Comparison of ENCODE assay signal across 15 cellular contexts in genomic region chr10:118979661-118980060, GRCh38. TPM values are rescaled to one million over a fixed set of nuclear protein-coding genes. Genes with fewer than 3 reads are reported as not detected.
DNase-seq lines count a peak whose midpoint lies in the region; ATAC-seq, FAIRE-seq and TF ChIP-seq lines count a peak whose summit lies in the region.
"Had no signal": no experiment of that assay in that cellular context is flagged by ENCODE, and none has a peak within 500 bp of the region (broad histone marks: within the 10 kb centered on the region; RNA-seq: fewer than 3 reads in every experiment).

No MANE protein-coding gene starts in this region.

- no peak for TF ChIP-seq RAD21 in H1 (IDR thresholded peaks at IDR 0.05 in 1 of 2, conservative IDR thresholded peaks at IDR 0.05 in 1 of 2; ENCODE audit: low read depth in 2 of 2, low read length in 2 of 2)

- H3K9me3 ChIP-seq in BLaER1 (peaks cover 2% of the 10 kb centered on the region; the same call in 1 of the 2 replicates), H9 (ENCODE audit: control insufficient read depth, low read depth, low read length) (no peaks in the 10 kb centered on the region), H1 (ENCODE audit: insufficient read depth in 2 of 2, low read depth in 1 of 2, low read length in 1 of 2) (no peaks in the 10 kb centered on the region), gastrocnemius medialis (no peaks in the 10 kb centered on the region)
- no peaks in the 10 kb centered on the region for H3K9me3 ChIP-seq in CD4-positive, alpha-beta memory T cell (ENCODE audit: control insufficient read depth in 1 of 2, low read length in 2 of 2)

- peak overlapping the region; percentile 49 for H3K4me2 ChIP-seq in BLaER1
- no peak overlapping the region for H3K4me2 ChIP-seq in H9 (ENCODE audit: insufficient read depth, insufficient read length, low read length)
- H3K4me2 ChIP-seq in H1 (ENCODE audit: insufficient read depth in 1 of 2, low read depth in 2 of 2, low read length in 2 of 2): no peak overlapping the region

- H3K27me3 Mint-ChIP-seq in H9 (ENCODE audit: low read depth) (no peaks in the 10 kb centered on the region; the same call in none of the 2 replicates), type B pancreatic cell (no peaks in the 10 kb centered on the region)
- peaks cover 7 to 10% of the 10 kb centered on the region in 2 donors for H3K27me3 Mint-ChIP-seq in CD4-positive, alpha-beta memory T cell

- FAIRE-seq in H1 (lab: Jason Lieb, UNC): no peak
- FAIRE-seq: A204.1, GM19239, HepG2, HTR-8/SVneo had no signal

- H4K5ac ChIP-seq in H9 (ENCODE audit: insufficient read length, low read depth, low read length) (no peak overlapping the region), H1 (ENCODE audit: insufficient read length, low read depth, low read length) (no peak overlapping the region)

- H3K36me3 Mint-ChIP-seq in H9 (ENCODE audit: insufficient read depth in 1 of 3, low read depth in 3 of 3): peaks cover 4 to 6% (median 4%) of the 10 kb centered on the region in 3 experiments; a peak in 5 of 7 replicates
- no peaks in the 10 kb centered on the region for H3K36me3 Mint-ChIP-seq in type B pancreatic cell
- peaks cover 3 to 6% of the 10 kb centered on the region in 2 donors for H3K36me3 Mint-ChIP-seq in CD4-positive, alpha-beta memory T cell

- POLR2A ChIA-PET in H1 (lab: Charles Lee; ENCODE audit: partially characterized antibody): interaction anchor here (0.9 kb wide), 1 partner anchor 100 kb away, joined by 4 read pairs; no protein-coding TSS in a partner anchor
- POLR2A ChIA-PET in CD4-positive, alpha-beta memory T cell (lab: Charles Lee; ENCODE audit: partially characterized antibody): no interaction called here

- H3K27ac Mint-ChIP-seq in H9 (no peak overlapping the region; a peak in 1 of 7 replicates), type B pancreatic cell (no peak overlapping the region)
- no peak overlapping the region for H3K27ac Mint-ChIP-seq in CD4-positive, alpha-beta memory T cell
- H3K27ac Mint-ChIP-seq: B cell had no signal

- H3K56ac ChIP-seq in H9 (ENCODE audit: insufficient read length, low read depth, low read length) (no peak overlapping the region), H1 (replicated peaks; ENCODE audit: insufficient read length, low read depth, low read length) (no peak overlapping the region)

- in situ Hi-C loops in gastrocnemius medialis (cut with MboI; ENCODE audit: low sequenced_read_pairs in 4 of 4): no loop called here

- H4K20me1 ChIP-seq in BLaER1 (no peaks in the 10 kb centered on the region), H9 (ENCODE audit: control insufficient read depth, insufficient read depth, insufficient read length) (no peaks in the 10 kb centered on the region), H1 (replicated peaks in 1 of 2; ENCODE audit: control insufficient read depth in 1 of 2, insufficient read depth in 2 of 2, low read length in 2 of 2) (no peaks in the 10 kb centered on the region)

- H2AFZ ChIP-seq in H9 (ENCODE audit: low read length) (no peak overlapping the region), H1 (ENCODE audit: low read length) (no peak overlapping the region)

- H4K91ac ChIP-seq in H9 (ENCODE audit: insufficient read length, low read depth, low read length): no peak overlapping the region
- H4K91ac ChIP-seq in H1 (replicated peaks; ENCODE audit: insufficient read length, low read length): no peak overlapping the region

- no peak overlapping the region for H3T11ph ChIP-seq in H9 (ENCODE audit: low read length)

- H3K4me1 ChIP-seq in BLaER1: peaks cover 42% of the 10 kb centered on the region
- no peaks in the 10 kb centered on the region for H3K4me1 ChIP-seq in H9 (ENCODE audit: insufficient read depth, low read length)
- H3K4me1 ChIP-seq in H1 (replicated peaks in 1 of 4; ENCODE audit: control insufficient read depth in 3 of 4, insufficient read depth in 4 of 4, low read length in 3 of 4): peaks cover 0 to 3% (median 3%) of the 10 kb centered on the region in 4 experiments; a peak in 2 of 7 replicates
- H3K4me1 ChIP-seq in gastrocnemius medialis: no peaks in the 10 kb centered on the region
- no peaks in the 10 kb centered on the region for H3K4me1 ChIP-seq in CD4-positive, alpha-beta memory T cell (ENCODE audit: insufficient read depth, low read length)

- H3K4me3 Mint-ChIP-seq in H9 (no peak overlapping the region), type B pancreatic cell (no peak overlapping the region)
- no peak overlapping the region for H3K4me3 Mint-ChIP-seq in CD4-positive, alpha-beta memory T cell
- H3K4me3 Mint-ChIP-seq: B cell had no signal

- H2AK5ac ChIP-seq in H9 (ENCODE audit: insufficient read length, low read length) (no peak overlapping the region), H1 (ENCODE audit: low read depth, low read length) (no peak overlapping the region)

- H3K9ac ChIP-seq in BLaER1: no peak overlapping the region
- H3K9ac ChIP-seq in H9 (ENCODE audit: extremely low read depth, insufficient read length, low read length): no peak overlapping the region
- H3K9ac ChIP-seq in H1 (replicated peaks in 1 of 4; ENCODE audit: extremely low read depth in 1 of 4, low read depth in 3 of 4, low read length in 3 of 4): no peak overlapping the region

- CTCF ChIA-PET in H1 (lab: Charles Lee; ENCODE audit: partially characterized antibody): no interaction called here
- CTCF ChIA-PET in CD4-positive, alpha-beta memory T cell (lab: Charles Lee; ENCODE audit: partially characterized antibody): no interaction called here

- DNase-seq in H9: peak; percentile 14
- no peak for DNase-seq in H1 (ENCODE audit: low read depth in 1 of 2, low spot score in 2 of 2)
- DNase-seq in type B pancreatic cell (ENCODE audit: extremely low spot score, unreplicated experiment): peak; percentile 54
- DNase-seq in NCI-H2107 (lab: John Stamatoyannopoulos, UW): no peak
- no peak for DNase-seq in gastrocnemius medialis
- no peak for DNase-seq in CD4-positive, alpha-beta memory T cell
- DNase-seq: DMS53, GF-D8 had no signal

- H3K27me3 ChIP-seq in BLaER1: no peaks in the 10 kb centered on the region
- H3K27me3 ChIP-seq in H9 (ENCODE audit: insufficient read depth, low read length): no peaks in the 10 kb centered on the region
- no peaks in the 10 kb centered on the region for H3K27me3 ChIP-seq in H1 (replicated peaks in 1 of 4; ENCODE audit: control insufficient read depth in 3 of 4, extremely low read depth in 1 of 4, insufficient read depth in 3 of 4, low read length in 3 of 4)
- no peaks in the 10 kb centered on the region for H3K27me3 ChIP-seq in gastrocnemius medialis
- no peaks in the 10 kb centered on the region for H3K27me3 ChIP-seq in CD4-positive, alpha-beta memory T cell (ENCODE audit: insufficient read depth, low read length)

- ATAC-seq in gastrocnemius medialis: no peak
- ATAC-seq: HCT116, HepG2 had no signal

- H2BK20ac ChIP-seq in H9 (ENCODE audit: low read depth, low read length, poor library complexity, severe bottlenecking): no peak overlapping the region
- no peak overlapping the region for H2BK20ac ChIP-seq in H1 (ENCODE audit: low read length)

- no peak overlapping the region for H4K8ac ChIP-seq in H9 (replicated peaks; ENCODE audit: insufficient read length, low read depth, low read length)
- peak overlapping the region; percentile 60; the same call in 1 of the 2 replicates for H4K8ac ChIP-seq in H1 (ENCODE audit: extremely low read depth, insufficient read depth, low read length)

- H3K23ac ChIP-seq in H9 (ENCODE audit: insufficient read length, low read depth, low read length) (no peak overlapping the region), H1 (ENCODE audit: insufficient read length) (no peak overlapping the region)

- H3K9me3 Mint-ChIP-seq in H9 (peaks cover 8 to 15% of the 10 kb centered on the region in 2 experiments), type B pancreatic cell (no peaks in the 10 kb centered on the region)
- peaks cover 3 to 24% (median 11%) of the 10 kb centered on the region in 8 donors for H3K9me3 Mint-ChIP-seq in CD4-positive, alpha-beta memory T cell

- H2BK5ac ChIP-seq in H9 (ENCODE audit: insufficient read length, low read length) (no peak overlapping the region), H1 (ENCODE audit: low read depth, low read length) (no peak overlapping the region)

- H3K79me2 ChIP-seq in H9 (ENCODE audit: insufficient read depth, low read length): no peaks in the 10 kb centered on the region
- no peaks in the 10 kb centered on the region for H3K79me2 ChIP-seq in H1 (ENCODE audit: control insufficient read depth in 1 of 2, insufficient read depth in 2 of 2, low read length in 2 of 2)

- H2BK12ac ChIP-seq in H9 (ENCODE audit: insufficient read length, low read depth, low read length) (no peak overlapping the region), H1 (ENCODE audit: low read depth, low read length) (no peak overlapping the region)

- H3K4me1 Mint-ChIP-seq in H9 (peaks cover 10 to 16% of the 10 kb centered on the region in 2 experiments; a peak in 3 of 4 replicates), type B pancreatic cell (ENCODE audit: unreplicated experiment) (peaks cover 6% of the 10 kb centered on the region)
- H3K4me1 Mint-ChIP-seq in CD4-positive, alpha-beta memory T cell: no peaks in the 10 kb centered on the region
- H3K4me1 Mint-ChIP-seq: B cell had no signal

- H3K18ac ChIP-seq in H9 (ENCODE audit: insufficient read length, low read depth, low read length) (no peak overlapping the region), H1 (ENCODE audit: extremely low read depth, low read length) (no peak overlapping the region)

- no peak for TF ChIP-seq EP300 in H1 (IDR thresholded peaks at IDR 0.05; ENCODE audit: borderline replicate concordance in 1 of 2, low read depth in 2 of 2, low read length in 2 of 2)

- no peaks in the 10 kb centered on the region for H3K23me2 ChIP-seq in H9 (ENCODE audit: insufficient read length, low read depth, low read length, poor library complexity, severe bottlenecking)
- H3K23me2 ChIP-seq in H1 (ENCODE audit: low read depth, low read length): no peaks in the 10 kb centered on the region

- H3K79me1 ChIP-seq in H9 (ENCODE audit: insufficient read depth, low read depth, low read length, poor library complexity, severe bottlenecking) (no peaks in the 10 kb centered on the region), H1 (ENCODE audit: low read depth, low read length) (no peaks in the 10 kb centered on the region)

- H2BK120ac ChIP-seq in H9 (ENCODE audit: low read depth, low read length, poor library complexity, severe bottlenecking) (no peak overlapping the region), H1 (replicated peaks; ENCODE audit: low read depth, low read length) (no peak overlapping the region)

- no peak overlapping the region for H3K4me3 ChIP-seq in BLaER1
- no peak overlapping the region for H3K4me3 ChIP-seq in H1 (ENCODE audit: extremely low read depth in 1 of 4, insufficient read depth in 2 of 4, low read depth in 3 of 4, low read length in 4 of 4)
- no peak overlapping the region for H3K4me3 ChIP-seq in gastrocnemius medialis
- no peak overlapping the region for H3K4me3 ChIP-seq in CD4-positive, alpha-beta memory T cell (ENCODE audit: low read length in 2 of 2)

- H3K27ac ChIP-seq in BLaER1 (no peak overlapping the region), H9 (ENCODE audit: insufficient read length, low read depth, low read length) (no peak overlapping the region), H1 (ENCODE audit: low read depth, low read length) (no peak overlapping the region), gastrocnemius medialis (no peak overlapping the region)
- no peak overlapping the region for H3K27ac ChIP-seq in CD4-positive, alpha-beta memory T cell (ENCODE audit: low read depth, low read length)

- TF ChIP-seq CTCF in H9 (conservative IDR thresholded peaks at IDR 0.05) (no peak), H1 (IDR thresholded peaks at IDR 0.05; ENCODE audit: control extremely low read depth in 1 of 3, insufficient read depth in 1 of 3, low read depth in 1 of 3, low read length in 3 of 3) (no peak), type B pancreatic cell (conservative IDR thresholded peaks at IDR 0.05) (no peak), gastrocnemius medialis (IDR thresholded peaks at IDR 0.05 in 4 of 5, conservative IDR thresholded peaks at IDR 0.05 in 1 of 5) (no peak)

- intact Hi-C loops in gastrocnemius medialis (cut with DNase I; ENCODE audit: low total_unique reads): no loop called here
- intact Hi-C loops in CD4-positive, alpha-beta memory T cell (cut with micrococcal nuclease): no loop called here

- H3K4ac ChIP-seq in H9 (ENCODE audit: low read depth, low read length) (no peak overlapping the region), H1 (replicated peaks; ENCODE audit: insufficient read length, low read depth, low read length) (no peak overlapping the region)

- H3K14ac ChIP-seq in H9 (ENCODE audit: insufficient read depth, low read length) (no peak overlapping the region), H1 (ENCODE audit: insufficient read length) (no peak overlapping the region)

- WGBS in H9 (ENCODE audit: extremely low coverage, insufficient read length, low lambda C conversion rate): no CpG with 5 or more reads among the region's 8 CpGs
- 88% methylated on average over 8 of the region's 8 CpGs; no CpG with 5 or more reads in 1 of the 2 experiments for WGBS in H1 (ENCODE audit: extremely low coverage in 1 of 2, insufficient coverage in 1 of 2, insufficient read length in 1 of 2, insufficient replicate concordance in 2 of 2, low coverage in 1 of 2, low lambda C conversion rate in 2 of 2, missing lambda C conversion rate in 1 of 2), 2 experiments

- no peak overlapping the region for H2BK15ac ChIP-seq in H9 (ENCODE audit: low read depth, low read length)
- H2BK15ac ChIP-seq in H1 (ENCODE audit: low read length): no peak overlapping the region

- no peaks in the 10 kb centered on the region for H3K36me3 ChIP-seq in BLaER1
- H3K36me3 ChIP-seq in H1 (ENCODE audit: control insufficient read depth in 2 of 4, insufficient read depth in 4 of 4, low read length in 3 of 4): no peaks in the 10 kb centered on the region
- no peaks in the 10 kb centered on the region for H3K36me3 ChIP-seq in gastrocnemius medialis
- no peaks in the 10 kb centered on the region for H3K36me3 ChIP-seq in CD4-positive, alpha-beta memory T cell (ENCODE audit: insufficient read depth, low read length)

- TF ChIP-seq POLR2A in H1 (IDR thresholded peaks at IDR 0.05; ENCODE audit: control extremely low read depth in 1 of 2, low read depth in 2 of 2, low read length in 2 of 2) (no peak), gastrocnemius medialis (IDR thresholded peaks at IDR 0.05) (no peak)

RNA-seq across cellular contexts. Expression of gene NANOS1, which starts 49.9 kb away (rescaled TPM):
- total RNA-seq in H9 (2021): 4.5 and 5.5 TPM in 2 replicates
- 3.1 and 5.4 TPM in 2 replicates for total RNA-seq in H1 (2021; fragmentation: NEBNext Ultra II Directional; extraction: Animal tissue kit (Norgen Biotek cat#: 25700))
- 2.3 and 3.9 TPM in 2 replicates for polyA plus RNA-seq in H1 (2011; rRNA removed)
- polyA plus RNA-seq in H1 (2011; cell fraction: cytosol; rRNA removed): 3.4 TPM
- 1.9 TPM for polyA plus RNA-seq in H1 (2011; cell fraction: nucleus; rRNA removed)
- 2.9 to 4.0 TPM (median 3.3 TPM) in 4 replicates for polyA plus RNA-seq in H1 (2012, experiment 1 of 2)
- 4.6 TPM for polyA plus RNA-seq in H1 (2012, experiment 2 of 2)
- 3.8 TPM for polyA plus RNA-seq in H1 (2013, experiment 1 of 2)
- 3.8 TPM for polyA plus RNA-seq in H1 (2013, experiment 2 of 2)
- 1.6 and 2.0 TPM in 2 replicates for polyA minus RNA-seq in H1 (2011; rRNA and poly(A)+ RNA removed)
- polyA minus RNA-seq in H1 (2011; cell fraction: cytosol; rRNA and poly(A)+ RNA removed): 5.0 TPM
- polyA minus RNA-seq in H1 (2011; cell fraction: nucleus; rRNA and poly(A)+ RNA removed): 5.7 TPM
- 10.1 and 14.4 TPM in 2 replicates for total RNA-seq in type B pancreatic cell (ENCODE audit: low replicate concordance)
- total RNA-seq in gastrocnemius medialis: 10 to 100 TPM; 10.5 to 25.2 (median 17.4) TPM
- under 1 TPM; 0.49 to 0.64 TPM for total RNA-seq in CD4-positive, alpha-beta memory T cell
- polyA plus RNA-seq in CD4-positive, alpha-beta memory T cell: under 1 TPM in 1 of 2 donors, not detected in 1; 0.11 TPM

Comparison
In these comparisons a context has a peak if more than half of its experiments do, and no peak if none do; other contexts are left out.
1. DNase-seq: peak in H9 (single experiment) and type B pancreatic cell (single experiment); none in H1 (0 of 2), NCI-H2107 (single experiment), gastrocnemius medialis (0 of 2) and CD4-positive, alpha-beta memory T cell (0 of 5).